ENCODE assay signal across 26 cellular contexts in genomic region chr9:20405086-20405485, GRCh38.
"Had no signal": no experiment of that assay in that cellular context is flagged by ENCODE, and none has a peak within 500 bp of the region (broad histone marks: within the 10 kb centered on the region; RNA-seq: fewer than 3 reads in every experiment).

No MANE protein-coding gene starts in this region.

- H3K4me3 ChIP-seq: gastroesophageal sphincter, right lobe of liver, skin epidermis, tibial nerve had no signal

- DNase-seq: activated CD4-positive, alpha-beta memory T cell treated with anti-CD3 and anti-CD28 coated beads, Interleukin-2, amount 10 ng/mL, durations not matched to agents 7 days and 5 days; activated CD4-positive, alpha-beta T cell treated with anti-CD3 and anti-CD28 coated beads, Interleukin-2, amount 10 ng/mL, durations not matched to agents 7 days and 5 days; activated CD4-positive, CD25-positive, alpha-beta regulatory T cell treated with anti-CD3 and anti-CD28 coated beads, Interleukin-2, amount 50 U/mL, for 72 hours; activated CD8-positive, alpha-beta memory T cell treated with anti-CD3 and anti-CD28 coated beads, Interleukin-2, amount 50 U/mL, for 48 hours; activated gamma-delta T cell; activated naive CD4-positive, alpha-beta T cell treated with anti-CD3 and anti-CD28 coated beads, Interleukin-2, amount 10 ng/mL, durations not matched to agents 7 days and 5 days; activated naive CD8-positive, alpha-beta T cell treated with anti-CD3 and anti-CD28 coated beads, Interleukin-2, amount 10 ng/mL, durations not matched to agents 7 days and 5 days; activated T-cell treated with anti-CD3 and anti-CD28 coated beads, Interleukin-2, amount 50 U/mL, for 24 hours; amniotic stem cell; caudate nucleus; cortex of kidney; effector memory CD8-positive, alpha-beta T cell; head of caudate nucleus; hippocampal formation; immature natural killer cell; midbrain; right lobe of liver; stimulated activated CD4-positive, alpha-beta T cell treated with anti-CD3 and anti-CD28 coated beads, Interleukin-12 subunit alpha, Interleukin-12 subunit beta, amount 100 ng/mL, for 4 hours; stimulated activated CD4-positive, alpha-beta T cell treated with anti-CD3 and anti-CD28 coated beads, Interleukin-4, amount 100 ng/mL, for 4 hours; stimulated activated CD8-positive, alpha-beta memory T cell treated with anti-CD3 and anti-CD28 coated beads, Interleukin-4, amount 100 ng/mL, for 48 hours; stimulated activated naive B cell treated with anti-CD40 and anti-IgM and Interleukin-4, amounts not matched to agents 10 μg/mL and 1 μg/mL and 100 μg/mL, for 72 hours; T-helper 17 cell; T1000 had no signal
